In genomic region chr12:27333311-27334009, GRCh38 we compare ENCODE assay signal across 8 cellular contexts. TPM values are rescaled to one million over a fixed set of nuclear protein-coding genes. Genes with fewer than 3 reads are reported as not detected.
DNase-seq lines count a peak whose midpoint lies in the region; ATAC-seq and TF ChIP-seq lines count a peak whose summit lies in the region.

No MANE protein-coding gene starts in this region.

- DNase-seq in activated CD4-positive, alpha-beta T cell treated with anti-CD3 and anti-CD28 coated beads for 24 hours (ENCODE audit: low read depth in 2 of 2), result peak; percentile 12 to 33
- no peak for DNase-seq in activated CD4-positive, alpha-beta T cell treated with anti-CD3 and anti-CD28 coated beads for 1 hour
- DNase-seq in NOMO-1 (lab: John Stamatoyannopoulos, UW; ENCODE audit: unreplicated experiment in 2 of 2), result peak; percentile 40 to 55
- DNase-seq in activated T-cell treated with anti-CD3 and anti-CD28 coated beads, Interleukin-2, amount 50 U/mL, for 72 hours, result peak; percentile 53 to 65
- DNase-seq in foreskin keratinocyte, result peak in 1 of 2 donors; percentile 44
- DNase-seq in osteocyte (ENCODE audit: extremely low spot score, unreplicated experiment), result no peak
- DNase-seq in DMS153 (lab: John Stamatoyannopoulos, UW), result no peak

- H3K4me3 Mint-ChIP-seq in activated T-cell treated with anti-CD3 and anti-CD28 coated beads, Interleukin-2, amount 50 U/mL, for 72 hours, result peak overlapping the region; percentile 97 to 100
- peak overlapping the region; percentile 92 for H3K4me3 Mint-ChIP-seq in osteocyte (ENCODE audit: unreplicated experiment)

- H3K27me3 Mint-ChIP-seq in activated T-cell treated with anti-CD3 and anti-CD28 coated beads, Interleukin-2, amount 50 U/mL, for 72 hours (ENCODE audit: low read depth), result peaks cover 26% of the 10 kb centered on the region
- no peaks in the 10 kb centered on the region for H3K27me3 Mint-ChIP-seq in osteocyte (ENCODE audit: unreplicated experiment)

- H3K27ac Mint-ChIP-seq in activated T-cell treated with anti-CD3 and anti-CD28 coated beads, Interleukin-2, amount 50 U/mL, for 72 hours, result peak overlapping the region; percentile 96
- H3K27ac Mint-ChIP-seq in osteocyte (ENCODE audit: unreplicated experiment), result no peak overlapping the region

- H3K4me1 ChIP-seq in foreskin keratinocyte, result peaks cover 54% of the 10 kb centered on the region

- H3K27me3 ChIP-seq in foreskin keratinocyte, result no peaks in the 10 kb centered on the region

- H3K36me3 Mint-ChIP-seq in activated T-cell treated with anti-CD3 and anti-CD28 coated beads, Interleukin-2, amount 50 U/mL, for 72 hours (ENCODE audit: insufficient read depth in 2 of 2), result peaks cover 5 to 6% of the 10 kb centered on the region in 2 donors
- H3K36me3 Mint-ChIP-seq in osteocyte (ENCODE audit: unreplicated experiment), result no peaks in the 10 kb centered on the region

- peak; percentile 15 for ATAC-seq in HG03095 (IDR thresholded peaks at IDR 0.05; ENCODE audit: unreplicated experiment)
- peak; percentile 42 to 45 for ATAC-seq in activated T-cell treated with anti-CD3 and anti-CD28 coated beads, Interleukin-2, amount 50 U/mL, for 72 hours (replicated peaks in 1 of 2)
- ATAC-seq in foreskin keratinocyte, result peak; percentile 9

- H3K27ac ChIP-seq in foreskin keratinocyte, result peak overlapping the region; percentile 94

- peaks cover 68% of the 10 kb centered on the region for H3K4me1 Mint-ChIP-seq in activated T-cell treated with anti-CD3 and anti-CD28 coated beads, Interleukin-2, amount 50 U/mL, for 72 hours (ENCODE audit: low read depth)
- H3K4me1 Mint-ChIP-seq in osteocyte (ENCODE audit: unreplicated experiment), result peaks cover 33% of the 10 kb centered on the region

- no peaks in the 10 kb centered on the region for H3K9me3 Mint-ChIP-seq in activated T-cell treated with anti-CD3 and anti-CD28 coated beads, Interleukin-2, amount 50 U/mL, for 72 hours
- no peaks in the 10 kb centered on the region for H3K9me3 Mint-ChIP-seq in osteocyte (ENCODE audit: unreplicated experiment)

- TF ChIP-seq CTCF in foreskin keratinocyte (conservative IDR thresholded peaks at IDR 0.05) (no peak), osteocyte (IDR thresholded peaks at IDR 0.05) (no peak)

RNA-seq across cellular contexts. Expression of gene BMAL2, which starts 0.8 kb away (rescaled TPM):
- total RNA-seq in activated T-cell treated with anti-CD3 and anti-CD28 coated beads, Interleukin-2, amount 50 U/mL, for 72 hours, result 10 to 100 TPM; 16.1 to 17.0 TPM
- 102 and 113 TPM in 2 replicates for total RNA-seq in foreskin keratinocyte
- 20.4 and 26.6 TPM in 2 replicates for polyA plus RNA-seq in foreskin keratinocyte
- 5.5 and 6.4 TPM in 2 replicates for total RNA-seq in osteocyte

Comparison
In these comparisons a context has a peak if more than half of its experiments do, and no peak if none do; other contexts are left out.
1. DNase-seq: peak in activated CD4-positive, alpha-beta T cell treated with anti-CD3 and anti-CD28 coated beads for 24 hours (2 of 2), NOMO-1 (2 of 2) and activated T-cell treated with anti-CD3 and anti-CD28 coated beads, Interleukin-2, amount 50 U/mL, for 72 hours (2 of 2); none in activated CD4-positive, alpha-beta T cell treated with anti-CD3 and anti-CD28 coated beads for 1 hour (single experiment), osteocyte (single experiment) and DMS153 (single experiment).
2. Peak in every context shown above with its lines, with median percentiles within 50 percentile points of each other: ATAC-seq.